In the genomic region with DNA sequence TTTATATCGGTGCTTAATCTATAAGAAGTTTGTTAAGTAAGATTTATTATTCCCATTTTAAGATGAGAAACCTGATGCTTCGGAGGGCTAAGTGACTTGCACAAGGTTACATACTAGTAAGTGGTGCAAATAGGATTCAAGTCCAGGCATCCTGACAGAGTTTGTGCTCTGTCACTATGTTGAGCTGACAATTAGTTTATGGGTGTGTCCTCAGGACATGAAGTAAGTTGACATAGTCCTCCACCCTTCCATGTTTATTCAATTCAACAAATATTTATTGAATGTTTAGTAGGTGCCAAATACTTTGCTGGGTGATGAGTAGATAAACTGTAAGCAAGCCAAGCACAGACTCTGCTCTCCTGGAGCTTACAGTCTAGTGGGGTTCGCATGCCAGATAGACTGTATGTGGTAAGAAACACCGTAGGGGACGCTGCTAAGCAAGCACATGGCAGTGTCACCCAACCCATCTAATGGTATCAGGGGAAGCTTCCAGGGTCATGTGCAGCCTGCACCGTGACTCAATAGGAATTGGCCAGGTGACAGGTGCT, we compare ENCODE assay signal across 26 cellular contexts.
"Had no signal": no experiment of that assay in that cellular context is flagged by ENCODE, and none has a peak within 500 bp of the region (broad histone marks: within the 10 kb centered on the region; RNA-seq: fewer than 3 reads in every experiment).

No MANE protein-coding gene starts in this region.

- H3K9me3 ChIP-seq: ascending aorta, gastrocnemius medialis, pancreas, prostate gland, testis, transverse colon had no signal

- DNase-seq: activated CD4-positive, alpha-beta T cell treated with anti-CD3 and anti-CD28 coated beads for 4 hours; activated CD4-positive, alpha-beta T cell treated with anti-CD3 and anti-CD28 coated beads, Interleukin-2, amount 50 U/mL, for 4 hours; activated effector memory CD4-positive, alpha-beta T cell treated with Interleukin-2 at 50 U/mL for 16 hours; activated naive CD4-positive, alpha-beta T cell treated with anti-CD3 and anti-CD28 coated beads, Interleukin-2, amount 10 ng/mL, durations not matched to agents 7 days and 5 days; activated naive CD8-positive, alpha-beta T cell treated with anti-CD3 and anti-CD28 coated beads, Interleukin-2, amount 10 ng/mL, durations not matched to agents 7 days and 5 days; activated T-cell treated with anti-CD3 and anti-CD28 coated beads for 4 hours; dorsolateral prefrontal cortex; effector memory CD4-positive, alpha-beta T cell; gastrocnemius medialis; glutamatergic neuron; left ventricle myocardium superior; mammary epithelial cell; naive thymus-derived CD8-positive, alpha-beta T cell; nucleus accumbens; pancreas; stimulated activated CD4-positive, alpha-beta T cell treated with anti-CD3 and anti-CD28 coated beads, Interleukin-15, amount 100 ng/mL, for 24 hours; stimulated activated CD4-positive, alpha-beta T cell treated with anti-CD3 and anti-CD28 coated beads, Interleukin-2, amount 100 ng/mL, for 24 hours; stimulated activated naive CD4-positive, alpha-beta T cell; T-helper 9 cell; testis; transverse colon had no signal

- H3K27ac ChIP-seq: ascending aorta, cardiac muscle cell, coronary artery, dorsolateral prefrontal cortex, gastrocnemius medialis, pancreas, prostate gland, testis, transverse colon, VCaP had no signal

- ATAC-seq: gastrocnemius medialis; left ventricle myocardium superior; naive thymus-derived CD8-positive, alpha-beta T cell; pancreas had no signal

- H3K4me3 ChIP-seq: ascending aorta, cardiac muscle cell, coronary artery, dorsolateral prefrontal cortex, gastrocnemius medialis, pancreas, prostate gland, testis, transverse colon had no signal

- H3K36me3 ChIP-seq: ascending aorta, cardiac muscle cell, gastrocnemius medialis, pancreas, prostate gland, transverse colon had no signal

- H3K4me1 ChIP-seq: ascending aorta, gastrocnemius medialis, pancreas, prostate gland, testis had no signal

- H3K27me3 ChIP-seq: ascending aorta, cardiac muscle cell, dorsolateral prefrontal cortex, gastrocnemius medialis, pancreas, testis, transverse colon had no signal
